8 cellular contexts compared by ENCODE assay signal in the genomic region with DNA sequence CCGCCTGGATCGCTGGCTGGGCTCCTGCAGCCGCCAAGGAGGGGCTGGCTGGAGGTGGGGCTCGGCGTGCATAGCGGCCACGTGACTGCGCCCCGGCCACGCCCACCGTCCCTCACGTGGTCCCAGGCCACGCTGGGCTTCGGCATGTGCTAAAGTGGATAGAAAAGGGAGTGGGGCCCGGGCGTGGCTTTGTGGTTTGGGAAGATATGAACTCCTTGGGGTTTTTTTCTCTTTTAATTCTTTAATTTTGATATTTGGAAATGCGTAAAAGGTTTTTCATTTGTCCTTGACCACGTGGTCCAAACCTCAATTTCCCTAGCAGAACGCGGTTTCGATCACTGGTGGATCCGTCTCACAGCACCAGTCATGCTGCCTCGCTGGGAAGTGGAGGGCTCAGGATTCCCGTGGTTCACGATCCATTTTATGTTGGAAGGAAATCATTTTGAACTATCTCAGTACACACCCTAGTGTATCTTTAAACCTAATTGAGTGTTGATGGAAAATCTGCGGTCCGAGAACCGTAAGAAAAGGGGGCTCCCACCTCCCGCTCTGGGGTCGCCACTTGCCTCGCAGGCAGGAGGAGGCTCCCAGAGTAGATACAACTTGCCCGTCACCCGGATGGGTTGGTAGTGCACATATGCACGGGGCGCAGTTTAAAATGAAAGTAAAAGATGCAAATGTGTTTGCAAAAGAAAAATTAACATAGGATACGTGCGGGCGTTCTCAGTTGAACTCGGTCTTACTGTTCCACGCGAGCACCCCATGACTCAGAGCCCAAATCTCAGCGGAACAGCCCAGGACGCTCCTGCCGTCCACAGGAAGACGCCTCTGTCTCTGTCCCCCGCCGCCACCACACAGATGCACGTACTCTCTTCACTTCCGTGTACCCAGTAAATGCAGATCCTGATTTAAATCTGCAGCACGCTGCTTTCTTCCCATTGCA.
DNase-seq lines count a peak whose midpoint lies in the region; ATAC-seq and TF ChIP-seq lines count a peak whose summit lies in the region.

No MANE protein-coding gene starts in this region.

- no peak for TF ChIP-seq EP300 in gastroesophageal sphincter (IDR thresholded peaks at IDR 0.05)
- TF ChIP-seq EP300 in upper lobe of left lung (IDR thresholded peaks at IDR 0.05): no peak

- TF ChIP-seq POLR2A in gastroesophageal sphincter (IDR thresholded peaks at IDR 0.05) (no peak), upper lobe of left lung (IDR thresholded peaks at IDR 0.05) (peak in 1 of 4 donors; percentile 33)

- no peaks in the 10 kb centered on the region for H3K9me3 ChIP-seq in gastroesophageal sphincter
- H3K9me3 ChIP-seq in parathyroid adenoma (ENCODE audit: control insufficient read depth, low read length): no peaks in the 10 kb centered on the region
- no peaks in the 10 kb centered on the region for H3K9me3 ChIP-seq in upper lobe of left lung

- TF ChIP-seq CTCF in gastroesophageal sphincter (IDR thresholded peaks at IDR 0.05) (no peak), parathyroid adenoma (IDR thresholded peaks at IDR 0.05) (no peak), upper lobe of left lung (IDR thresholded peaks at IDR 0.05) (no peak)

- H3K4me3 ChIP-seq in gastroesophageal sphincter (peak overlapping the region; percentile 47 to 55), parathyroid adenoma (ENCODE audit: low read depth, low read length) (peak overlapping the region; percentile 65), upper lobe of left lung (peak overlapping the region; percentile 2 to 63 (median 49))

- ATAC-seq in GM19455 (IDR thresholded peaks at IDR 0.05; ENCODE audit: unreplicated experiment) (peak; percentile 93), HG03571 (IDR thresholded peaks at IDR 0.05; ENCODE audit: unreplicated experiment) (peak; percentile 88), gastroesophageal sphincter (peak; percentile 78), upper lobe of left lung (ENCODE audit: low FRiP score in 2 of 2) (peak; percentile 89 to 91)

- DNase-seq in CD1c-positive myeloid dendritic cell (ENCODE audit: extremely low spot score): peak; percentile 84
- peak; percentile 75 to 90 for DNase-seq in SHP77 (lab: John Stamatoyannopoulos, UW)
- peak; percentile 71 for DNase-seq in activated gamma-delta T cell treated with Interleukin-2 at 50 U/mL for 16 hours
- DNase-seq in upper lobe of left lung: peak; percentile 79 to 95

- H3K27me3 ChIP-seq in gastroesophageal sphincter: no peaks in the 10 kb centered on the region
- no peaks in the 10 kb centered on the region for H3K27me3 ChIP-seq in parathyroid adenoma (ENCODE audit: control insufficient read depth, insufficient read depth, low read length)
- no peaks in the 10 kb centered on the region for H3K27me3 ChIP-seq in upper lobe of left lung

- peaks cover 5 to 45% (median 6%) of the 10 kb centered on the region in 3 donors for H3K4me1 ChIP-seq in gastroesophageal sphincter
- peaks cover 3% of the 10 kb centered on the region for H3K4me1 ChIP-seq in parathyroid adenoma
- H3K4me1 ChIP-seq in upper lobe of left lung: peaks cover 9 to 23% (median 17%) of the 10 kb centered on the region in 4 donors

- peak overlapping the region; percentile 0 to 79 (median 70) for H3K27ac ChIP-seq in gastroesophageal sphincter
- H3K27ac ChIP-seq in parathyroid adenoma: peak overlapping the region; percentile 82
- peak overlapping the region; percentile 77 to 80 (median 80) for H3K27ac ChIP-seq in upper lobe of left lung

- peak overlapping the region; percentile 28 for H3K9ac ChIP-seq in parathyroid adenoma

- H2AFZ ChIP-seq in parathyroid adenoma: peak overlapping the region; percentile 86

- H3K4me2 ChIP-seq in parathyroid adenoma (ENCODE audit: low read length): peak overlapping the region; percentile 73

- H3K36me3 ChIP-seq in gastroesophageal sphincter (no peaks in the 10 kb centered on the region), parathyroid adenoma (ENCODE audit: control insufficient read depth, insufficient read depth, low read length) (no peaks in the 10 kb centered on the region), upper lobe of left lung (no peaks in the 10 kb centered on the region)

- H3K79me2 ChIP-seq in parathyroid adenoma: no peaks in the 10 kb centered on the region

- WGBS in gastroesophageal sphincter (ENCODE audit: low coverage in 1 of 2), 2 donors: 40 to 51% methylated on average over 36 to 41 of the region's 50 CpGs
- WGBS in upper lobe of left lung, 2 donors: 33 to 44% methylated on average over 50 of the region's 50 CpGs

Comparison
In these comparisons a context has a peak if more than half of its experiments do, and no peak if none do; other contexts are left out.
1. Peak in every context shown above with its lines: DNase-seq, ATAC-seq, H3K4me3 ChIP-seq and H3K27ac ChIP-seq.